21 cellular contexts compared by ENCODE assay signal in the genomic region with DNA sequence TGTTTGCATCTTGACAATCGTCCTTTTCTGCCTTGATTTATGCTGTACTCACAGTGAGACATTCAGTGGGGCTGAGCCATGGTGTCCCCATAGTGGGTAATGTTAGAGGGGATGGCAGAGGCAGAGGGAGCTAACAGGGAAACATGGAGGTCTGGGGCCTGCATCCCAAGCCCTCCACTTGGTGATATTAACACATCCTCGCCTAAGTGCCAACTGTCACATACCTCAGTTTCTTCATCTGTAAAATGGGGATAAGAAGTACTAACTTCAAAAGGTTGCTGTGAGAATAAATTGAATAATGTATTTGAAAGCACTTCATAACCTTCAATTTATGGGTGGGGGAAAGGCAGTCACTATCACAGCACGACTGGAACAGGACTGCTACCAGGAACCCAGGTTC. TPM values are rescaled to one million over a fixed set of nuclear protein-coding genes. Genes with fewer than 3 reads are reported as not detected.
"Had no signal": no experiment of that assay in that cellular context is flagged by ENCODE, and none has a peak within 500 bp of the region (broad histone marks: within the 10 kb centered on the region; RNA-seq: fewer than 3 reads in every experiment).

No MANE protein-coding gene starts in this region.

- H3K4me1 ChIP-seq: body of pancreas, heart right ventricle, parathyroid adenoma, thyroid gland, upper lobe of right lung had no signal

- ATAC-seq: body of pancreas, heart right ventricle, left colon, right cardiac atrium, upper lobe of right lung had no signal

- DNase-seq: activated CD4-positive, alpha-beta T cell treated with anti-CD3 and anti-CD28 coated beads for 48 hours; activated CD4-positive, CD25-positive, alpha-beta regulatory T cell; activated gamma-delta T cell; activated T-cell treated with anti-CD3 and anti-CD28 coated beads, Interleukin-2, amount 50 U/mL, for 48 hours; anterior cingulate cortex; body of pancreas; heart right ventricle; islet precursor cell; left colon; mesenchymal stem cell; nephron progenitor cell; right cardiac atrium; stimulated activated CD4-positive, alpha-beta T cell treated with anti-CD3 and anti-CD28 coated beads, Interleukin-12 subunit alpha, Interleukin-12 subunit beta, amount 100 ng/mL, for 4 hours; stimulated activated CD4-positive, alpha-beta T cell treated with anti-CD3 and anti-CD28 coated beads, Interleukin-4, amount 100 ng/mL, for 4 hours; substantia nigra; T1000; thyroid gland; upper lobe of right lung had no signal

- H3K27me3 Mint-ChIP-seq: stimulated activated naive CD8-positive, alpha-beta T cell treated with anti-CD3 and anti-CD28 coated beads, Interleukin-15, Interleukin-2, amounts not matched to agents 100 ng/mL and 50 ng/mL, for 24 hours had no signal

- H3K9me3 Mint-ChIP-seq: stimulated activated naive CD8-positive, alpha-beta T cell treated with anti-CD3 and anti-CD28 coated beads, Interleukin-15, Interleukin-2, amounts not matched to agents 100 ng/mL and 50 ng/mL, for 24 hours had no signal

- H3K4me3 ChIP-seq: body of pancreas, heart right ventricle, thyroid gland, upper lobe of right lung had no signal

- H3K4me1 Mint-ChIP-seq: nephron progenitor cell had no signal

- H3K4me3 Mint-ChIP-seq: nephron progenitor cell; stimulated activated naive CD8-positive, alpha-beta T cell treated with anti-CD3 and anti-CD28 coated beads, Interleukin-15, Interleukin-2, amounts not matched to agents 100 ng/mL and 50 ng/mL, for 24 hours had no signal

- H3K9me3 ChIP-seq: body of pancreas, heart right ventricle, thyroid gland, upper lobe of right lung had no signal

- H3K27me3 ChIP-seq: body of pancreas, heart right ventricle, thyroid gland, upper lobe of right lung had no signal

- H3K27ac ChIP-seq: body of pancreas, heart right ventricle, parathyroid adenoma, thyroid gland, upper lobe of right lung had no signal

RNA-seq across cellular contexts. Expression of a gene that starts 36.3 kb away (rescaled TPM):
- total RNA-seq: body of pancreas, cardiac septum, right cardiac atrium, upper lobe of right lung had no signal
